In the genomic region with DNA sequence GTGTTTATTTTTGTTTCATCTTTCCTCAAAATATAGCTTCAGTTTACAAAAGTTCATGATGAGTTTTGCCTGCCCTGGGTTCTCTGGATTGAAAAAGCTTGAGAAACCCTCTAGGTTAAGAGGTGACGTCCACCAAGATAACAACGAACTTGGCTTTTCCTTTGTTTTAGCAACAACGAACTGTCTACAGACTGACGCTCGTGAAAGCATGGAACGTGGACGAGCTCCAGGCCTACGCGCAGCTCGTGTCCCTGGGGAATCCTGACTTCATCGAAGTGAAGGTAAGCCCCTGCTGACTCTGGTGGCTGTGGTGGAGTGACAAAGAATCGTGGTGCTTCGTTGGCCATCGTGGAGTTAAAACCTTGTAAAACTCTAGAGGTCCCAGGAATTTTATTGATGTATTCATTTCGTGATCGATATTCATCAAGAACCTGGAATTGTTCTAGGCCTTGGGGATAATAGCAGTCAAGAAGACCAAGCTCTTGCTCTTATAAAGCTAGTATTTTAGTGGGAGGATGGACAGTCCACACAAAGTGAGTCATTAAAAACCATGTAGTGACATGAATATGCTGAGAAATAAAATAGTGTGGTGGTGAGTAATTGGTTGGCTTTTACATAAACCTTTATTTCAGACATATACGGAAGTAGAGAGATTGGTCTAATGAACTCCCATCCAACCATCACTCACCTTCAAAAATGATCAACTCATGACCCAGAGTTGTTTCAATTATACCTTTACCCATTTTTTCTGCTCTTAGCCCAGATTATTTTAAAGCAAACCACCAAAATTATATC, we compare ENCODE assay signal across 7 cellular contexts.
DNase-seq lines count a peak whose midpoint lies in the region; ATAC-seq, FAIRE-seq and TF ChIP-seq lines count a peak whose summit lies in the region.
"Not testable (repeated sequence)": the region's sequence is repeated elsewhere in the genome, so short reads cannot be mapped to it uniquely, and the experiment has no call there.

No MANE protein-coding gene starts in this region.

- intact Hi-C loops in Right ventricle myocardium superior (cut with DNase I); right cardiac atrium (cut with DNase I): not testable (repeated sequence)

- not testable (repeated sequence) for H4K20me1 ChIP-seq in fibroblast of lung (ENCODE audit: control insufficient read depth, extremely low read depth, insufficient read depth, low read length)

- TF ChIP-seq CTCF in RWPE2 (IDR thresholded peaks at IDR 0.05; ENCODE audit: poor library complexity, severe bottlenecking); bronchial epithelial cell (IDR thresholded peaks at IDR 0.05; ENCODE audit: insufficient read depth, low read length, severe bottlenecking); fibroblast of lung (conservative IDR thresholded peaks at IDR 0.05 in 1 of 2, IDR thresholded peaks at IDR 0.05 in 1 of 2; ENCODE audit: low read depth in 1 of 2, low read length in 2 of 2): not testable (repeated sequence)

- not testable (repeated sequence) for H3K9me3 ChIP-seq in RWPE2 (ENCODE audit: severe bottlenecking); fibroblast of lung (ENCODE audit: control insufficient read depth, insufficient read depth, low read depth, low read length); right cardiac atrium (ENCODE audit: control insufficient read depth, low read length)

- not testable (repeated sequence) for H3K36me3 ChIP-seq in RWPE2 (ENCODE audit: low read depth); bronchial epithelial cell (ENCODE audit: control insufficient read depth, insufficient read depth, low read length); fibroblast of lung (ENCODE audit: control insufficient read depth, insufficient read depth, low read length)

- H2AFZ ChIP-seq in fibroblast of lung (ENCODE audit: low read length), result not testable (repeated sequence)

- ATAC-seq in RWPE2 (ENCODE audit: low read depth), result peak; percentile 89
- peak; percentile 86 for ATAC-seq in Right ventricle myocardium superior (ENCODE audit: poor library complexity)
- ATAC-seq in right cardiac atrium, result peak; percentile 77 to 80

- H3K4me1 ChIP-seq in RWPE2 (ENCODE audit: insufficient read depth, poor library complexity, severe bottlenecking), result peaks cover 16% of the 10 kb centered on the region
- not testable (repeated sequence) for H3K4me1 ChIP-seq in fibroblast of lung (ENCODE audit: control insufficient read depth, extremely low read depth, insufficient read depth, low read length); right cardiac atrium (ENCODE audit: control insufficient read depth, insufficient read depth, low read length)

- not testable (repeated sequence) for FAIRE-seq in bronchial epithelial cell (lab: Jason Lieb, UNC)

- H3K27ac ChIP-seq in RWPE2 (ENCODE audit: poor library complexity, severe bottlenecking), result peak overlapping the region; percentile 19
- not testable (repeated sequence) for H3K27ac ChIP-seq in fibroblast of lung (ENCODE audit: insufficient read depth, low read length); right cardiac atrium (ENCODE audit: low read length)

- not testable (repeated sequence) for H3K9ac ChIP-seq in fibroblast of lung (ENCODE audit: insufficient read depth, low read length)

- not testable (repeated sequence) for H3K79me2 ChIP-seq in fibroblast of lung (ENCODE audit: control insufficient read depth, insufficient read depth, low read length)

- H3K4me3 ChIP-seq in RWPE2 (ENCODE audit: severe bottlenecking); bronchial epithelial cell (ENCODE audit: low read depth, low read length); fibroblast of lung (replicated peaks in 1 of 4; ENCODE audit: control extremely low read depth in 1 of 4, insufficient read depth in 1 of 4, low read depth in 3 of 4, low read length in 4 of 4); right cardiac atrium (ENCODE audit: low read length): not testable (repeated sequence)

- not testable (repeated sequence) for H3K4me2 ChIP-seq in fibroblast of lung (ENCODE audit: extremely low read depth, insufficient read depth, low read length)

- peak; percentile 42 for DNase-seq in EH (ENCODE audit: low read depth)
- DNase-seq in HT1080 (ENCODE audit: low read depth), result peak; percentile 37
- not testable (repeated sequence) for DNase-seq in RWPE2 (ENCODE audit: low spot score)
- peak; percentile 89 for DNase-seq in bronchial epithelial cell (ENCODE audit: low read depth)
- peak; percentile 56 to 61 for DNase-seq in fibroblast of lung (ENCODE audit: low read depth in 2 of 2)
- DNase-seq in Right ventricle myocardium superior, result peak; percentile 53
- DNase-seq in right cardiac atrium, result peak; percentile 31 to 74 (median 68)

- H3K27me3 ChIP-seq in RWPE2 (ENCODE audit: insufficient read depth, poor library complexity, severe bottlenecking); bronchial epithelial cell (ENCODE audit: control insufficient read depth, insufficient read depth, low read length); fibroblast of lung (ENCODE audit: control insufficient read depth, insufficient read depth, low read length); right cardiac atrium (ENCODE audit: control insufficient read depth, insufficient read depth): not testable (repeated sequence)

- 54% methylated on average over 15 of the region's 17 CpGs for WGBS in right cardiac atrium
